In the genomic region with DNA sequence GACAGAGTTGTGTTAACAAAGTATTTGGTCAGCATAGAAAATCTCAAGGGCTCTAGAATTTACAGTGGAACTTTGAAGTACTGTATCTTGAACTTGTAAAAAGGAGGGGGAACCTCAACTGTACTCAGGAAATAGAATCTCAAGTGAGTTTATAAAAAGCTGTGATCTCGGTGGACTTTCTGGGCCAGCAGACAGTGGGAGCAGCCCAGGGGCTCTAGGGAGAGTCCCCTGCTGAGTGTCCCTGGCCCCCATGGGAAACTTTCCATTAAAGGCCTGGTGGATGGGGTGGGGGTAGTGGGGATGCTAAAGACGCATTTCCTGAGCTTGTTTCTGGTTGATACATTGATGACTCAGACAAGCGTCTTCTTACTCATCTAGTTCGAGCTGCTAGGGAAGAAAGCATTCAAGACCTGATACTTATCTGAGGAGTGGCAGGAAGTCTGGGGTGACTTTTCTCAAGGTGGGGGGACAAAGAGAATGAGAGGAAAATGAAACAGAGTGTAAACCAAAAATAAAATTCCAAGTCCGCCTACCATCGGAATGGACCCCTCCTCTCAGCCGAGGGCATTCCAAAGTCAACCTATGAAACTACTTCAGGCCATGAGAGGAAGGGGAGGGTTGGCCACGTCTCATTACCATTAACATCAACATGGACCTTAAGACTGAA, we compare ENCODE assay signal across 8 cellular contexts.
A peak's percentile ranks its signal among the peaks of the same experiment; 100 is the strongest.
DNase-seq lines count a peak whose midpoint lies in the region; ATAC-seq, FAIRE-seq and TF ChIP-seq lines count a peak whose summit lies in the region.

No MANE protein-coding gene starts in this region.

- peaks cover 10% of the 10 kb centered on the region for H3K36me3 Mint-ChIP-seq in T-helper 1 cell treated with Interleukin-12 subunit alpha and Interleukin-12 subunit beta and Interleukin-4 antibody, amounts not matched to agents 30 μg/mL and 1 μg/mL, for 36 hours (ENCODE audit: low read depth)
- H3K36me3 Mint-ChIP-seq in astrocyte (ENCODE audit: low read depth, unreplicated experiment) (peaks cover 5% of the 10 kb centered on the region), natural killer cell (no peaks in the 10 kb centered on the region), neural progenitor cell (peaks cover 2% of the 10 kb centered on the region)

- TF ChIP-seq CTCF in astrocyte (IDR thresholded peaks at IDR 0.05; ENCODE audit: insufficient read depth, low read depth, low read length), result no peak
- TF ChIP-seq CTCF in natural killer cell (IDR thresholded peaks at IDR 0.05), result no peak
- TF ChIP-seq CTCF in upper lobe of right lung (IDR thresholded peaks at IDR 0.05), result no peak
- TF ChIP-seq CTCF in neural progenitor cell (IDR thresholded peaks at IDR 0.05), result no peak

- H3K79me2 ChIP-seq in astrocyte (ENCODE audit: insufficient read depth, low read length) (no peaks in the 10 kb centered on the region), neural progenitor cell (ENCODE audit: low read depth) (no peaks in the 10 kb centered on the region)

- H3K27me3 Mint-ChIP-seq in T-helper 1 cell treated with Interleukin-12 subunit alpha and Interleukin-12 subunit beta and Interleukin-4 antibody, amounts not matched to agents 30 μg/mL and 1 μg/mL, for 36 hours (ENCODE audit: low read depth), result no peaks in the 10 kb centered on the region
- H3K27me3 Mint-ChIP-seq in astrocyte (ENCODE audit: low read depth, unreplicated experiment) (no peaks in the 10 kb centered on the region), natural killer cell (ENCODE audit: low read depth in 2 of 2) (peaks cover 0 to 2% of the 10 kb centered on the region in 2 donors), neural progenitor cell (ENCODE audit: insufficient read depth, low read depth) (no peaks in the 10 kb centered on the region)

- H3K36me3 ChIP-seq in astrocyte (ENCODE audit: insufficient read depth, low read length), result no peaks in the 10 kb centered on the region
- no peaks in the 10 kb centered on the region for H3K36me3 ChIP-seq in upper lobe of right lung
- no peaks in the 10 kb centered on the region for H3K36me3 ChIP-seq in neural progenitor cell

- peak; percentile 98 for DNase-seq in astrocyte (ENCODE audit: low read depth)
- peak; percentile 42 for DNase-seq in natural killer cell
- DNase-seq in upper lobe of right lung, result no peak
- DNase-seq in neural progenitor cell (ENCODE audit: low spot score), result no peak
- no peak for DNase-seq in SHP77 treated with DMSO at 0.1 percent for 48 hours (lab: John Stamatoyannopoulos, UW)

- H3K4me1 Mint-ChIP-seq in T-helper 1 cell treated with Interleukin-12 subunit alpha and Interleukin-12 subunit beta and Interleukin-4 antibody, amounts not matched to agents 30 μg/mL and 1 μg/mL, for 36 hours (ENCODE audit: low read depth), result peaks cover 63% of the 10 kb centered on the region
- H3K4me1 Mint-ChIP-seq in astrocyte (ENCODE audit: low read depth, unreplicated experiment) (peaks cover 51% of the 10 kb centered on the region), natural killer cell (peaks cover 19 to 25% of the 10 kb centered on the region in 2 donors), neural progenitor cell (peaks cover 3% of the 10 kb centered on the region)

- H3K4me3 Mint-ChIP-seq in T-helper 1 cell treated with Interleukin-12 subunit alpha and Interleukin-12 subunit beta and Interleukin-4 antibody, amounts not matched to agents 30 μg/mL and 1 μg/mL, for 36 hours, result peak overlapping the region; percentile 49
- no peak overlapping the region for H3K4me3 Mint-ChIP-seq in astrocyte (ENCODE audit: unreplicated experiment)
- no peak overlapping the region for H3K4me3 Mint-ChIP-seq in natural killer cell
- no peak overlapping the region for H3K4me3 Mint-ChIP-seq in neural progenitor cell

- intact Hi-C loops in natural killer cell (cut with micrococcal nuclease), result no loop called here
- intact Hi-C loops in upper lobe of right lung (cut with DNase I), result no loop called here

- H3F3A ChIP-seq in neural progenitor cell (ENCODE audit: low read depth), result peaks cover 4% of the 10 kb centered on the region

- H3K4me3 ChIP-seq in astrocyte (ENCODE audit: insufficient read depth, low read depth, low read length) (no peak overlapping the region), upper lobe of right lung (no peak overlapping the region), neural progenitor cell (no peak overlapping the region)

- no peaks in the 10 kb centered on the region for H3K9me3 Mint-ChIP-seq in T-helper 1 cell treated with Interleukin-12 subunit alpha and Interleukin-12 subunit beta and Interleukin-4 antibody, amounts not matched to agents 30 μg/mL and 1 μg/mL, for 36 hours
- H3K9me3 Mint-ChIP-seq in astrocyte (ENCODE audit: unreplicated experiment) (no peaks in the 10 kb centered on the region), natural killer cell (no peaks in the 10 kb centered on the region), neural progenitor cell (no peaks in the 10 kb centered on the region)

- ATAC-seq in GM18861 (IDR thresholded peaks at IDR 0.05; ENCODE audit: unreplicated experiment), result peak; percentile 79
- peak; percentile 80 for ATAC-seq in HG02973 (IDR thresholded peaks at IDR 0.05; ENCODE audit: unreplicated experiment)
- peak; percentile 82 to 88 (median 84) for ATAC-seq in natural killer cell
- peak; percentile 53 for ATAC-seq in upper lobe of right lung

- H3K27me3 ChIP-seq in astrocyte (ENCODE audit: insufficient read depth, low read length), result no peaks in the 10 kb centered on the region
- H3K27me3 ChIP-seq in upper lobe of right lung, result no peaks in the 10 kb centered on the region
- H3K27me3 ChIP-seq in neural progenitor cell, result no peaks in the 10 kb centered on the region

- H4K20me1 ChIP-seq in astrocyte (ENCODE audit: insufficient read depth, low read length) (no peaks in the 10 kb centered on the region), neural progenitor cell (ENCODE audit: low read depth) (no peaks in the 10 kb centered on the region)

- peak overlapping the region; percentile 64 for H3K9ac ChIP-seq in astrocyte (ENCODE audit: low read length)
- no peak overlapping the region for H3K9ac ChIP-seq in neural progenitor cell

- H3K9me3 ChIP-seq in astrocyte (ENCODE audit: insufficient read depth, low read depth, low read length), result no peaks in the 10 kb centered on the region
- H3K9me3 ChIP-seq in upper lobe of right lung, result no peaks in the 10 kb centered on the region
- H3K9me3 ChIP-seq in neural progenitor cell (ENCODE audit: low read depth), result no peaks in the 10 kb centered on the region

- peak overlapping the region; percentile 48 for H2AFZ ChIP-seq in astrocyte (ENCODE audit: low read depth, low read length)
- no peak overlapping the region for H2AFZ ChIP-seq in neural progenitor cell (replicated peaks)

- peak; percentile 49 for FAIRE-seq in astrocyte (lab: Jason Lieb, UNC)

- H3K27ac Mint-ChIP-seq in T-helper 1 cell treated with Interleukin-12 subunit alpha and Interleukin-12 subunit beta and Interleukin-4 antibody, amounts not matched to agents 30 μg/mL and 1 μg/mL, for 36 hours, result peak overlapping the region; percentile 99
- peak overlapping the region; percentile 98 for H3K27ac Mint-ChIP-seq in astrocyte (ENCODE audit: unreplicated experiment)
- peak overlapping the region; percentile 73 to 88 for H3K27ac Mint-ChIP-seq in natural killer cell
- H3K27ac Mint-ChIP-seq in neural progenitor cell, result no peak overlapping the region

- H3K27ac ChIP-seq in astrocyte (ENCODE audit: low read depth, low read length), result peak overlapping the region; percentile 86
- H3K27ac ChIP-seq in upper lobe of right lung, result peak overlapping the region; percentile 20
- H3K27ac ChIP-seq in neural progenitor cell, result no peak overlapping the region

- H3K4me1 ChIP-seq in astrocyte (ENCODE audit: insufficient read depth, low read length) (peaks cover 16% of the 10 kb centered on the region), upper lobe of right lung (peaks cover 12% of the 10 kb centered on the region), neural progenitor cell (no peaks in the 10 kb centered on the region)

- peak overlapping the region; percentile 62 for H3K4me2 ChIP-seq in astrocyte (ENCODE audit: low read length)
- no peak overlapping the region for H3K4me2 ChIP-seq in neural progenitor cell

Comparison
In these comparisons a context has a peak if more than half of its experiments do, and no peak if none do; other contexts are left out.
1. DNase-seq: peak in astrocyte (single experiment) and natural killer cell (single experiment); none in upper lobe of right lung (single experiment), neural progenitor cell (single experiment) and SHP77 treated with DMSO at 0.1 percent for 48 hours (single experiment).
2. Peak in every context shown above with its lines, with median percentiles within 50 percentile points of each other: ATAC-seq.